ENCODE assay signal across 14 cellular contexts in the genomic region with DNA sequence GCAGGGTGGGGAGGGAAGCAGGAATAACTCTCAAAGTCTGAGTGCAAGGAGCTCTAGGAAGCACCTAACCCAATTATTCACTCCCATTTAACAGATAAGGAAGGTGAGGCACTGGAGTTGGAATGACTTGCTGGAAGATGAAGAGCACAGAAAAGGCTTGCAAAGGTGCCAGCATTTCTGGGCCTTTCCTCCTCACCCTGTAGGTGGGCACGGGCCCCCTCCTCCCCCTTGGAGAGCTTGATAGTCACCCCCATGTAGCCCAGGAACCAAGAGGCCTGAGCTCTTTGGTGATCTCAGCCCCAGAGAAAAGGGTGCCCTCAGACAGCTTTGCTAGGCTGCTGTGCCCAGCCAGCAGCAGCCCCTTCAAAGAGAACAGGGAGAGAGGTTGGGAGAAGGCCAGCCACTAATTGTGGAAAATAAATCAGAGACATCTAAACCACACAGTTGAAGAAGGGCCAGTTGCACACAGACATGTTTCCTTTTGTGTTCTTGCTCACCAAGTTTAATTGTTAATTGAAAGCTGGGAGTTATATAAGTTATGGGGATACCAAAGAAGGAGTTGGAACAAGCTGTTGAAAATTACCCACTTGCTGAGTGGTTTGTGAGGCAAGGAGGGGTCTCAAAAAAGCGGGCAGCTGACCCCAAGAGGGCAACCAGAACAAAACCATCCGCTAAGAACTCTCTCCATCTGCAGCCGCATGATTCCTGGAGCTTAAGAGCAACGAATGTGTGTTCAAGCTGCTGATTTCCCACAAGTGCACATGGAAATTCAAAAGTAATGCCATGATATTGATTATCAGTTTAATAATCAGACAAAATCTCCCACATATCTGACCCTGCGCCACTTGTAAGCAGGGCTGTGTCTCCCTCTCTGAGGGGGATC.
DNase-seq lines count a peak whose midpoint lies in the region; ATAC-seq, FAIRE-seq and TF ChIP-seq lines count a peak whose summit lies in the region.
"Had no signal": no experiment of that assay in that cellular context is flagged by ENCODE, and none has a peak within 500 bp of the region (broad histone marks: within the 10 kb centered on the region; RNA-seq: fewer than 3 reads in every experiment).

No MANE protein-coding gene starts in this region.

- no peak overlapping the region for H2AFZ ChIP-seq in K562 (ENCODE audit: low read depth, low read length)

- POLR2A ChIA-PET in HEK293 (lab: Yijun Ruan, JAX) = interaction anchor here (0.6 kb wide), 1 partner anchor 48 kb away, joined by 4 read pairs; no protein-coding TSS in a partner anchor
- POLR2A ChIA-PET in K562 (lab: Yijun Ruan, JAX) = interaction anchor here (0.8 to 1.3 kb wide), 4 partner anchors 9 to 280 kb away, joined by 3 to 6 read pairs (median 4); no protein-coding TSS in a partner anchor

- no TSS peak for BruUV-seq in K562 (replicated peaks; lab: Mats Ljungman, UMichigan)

- CTCF ChIA-PET in HEK293 (lab: Yijun Ruan, JAX) (interaction anchor here (0.8 to 2.6 kb wide), 5 partner anchors 13 to 326 kb away, joined by 3 to 9 read pairs (median 3); partner anchors contain the start of gene VEGFA), K562 (lab: Yijun Ruan, JAX; ENCODE audit: low intra/inter-chr PET ratio) (interaction anchor here (0.6 kb wide), 1 partner anchor 194 kb away, joined by 3 read pairs; no protein-coding TSS in a partner anchor)

- H3K9ac ChIP-seq in K562 (ENCODE audit: insufficient read depth in 1 of 2, low read depth in 2 of 2, low read length in 2 of 2) = peak overlapping the region in 1 of 2 experiments; percentile 73; a peak in 1 of 4 replicates

- TF ChIP-seq POLR2A in K562 (conservative IDR thresholded peaks at IDR 0.05) = no peak
- no peak for TF ChIP-seq POLR2A in spleen (IDR thresholded peaks at IDR 0.05)

- H3K36me3 ChIP-seq in HEK293 (ENCODE audit: control insufficient read depth in 2 of 2, insufficient read depth in 1 of 2, low read length in 2 of 2) = no peaks in the 10 kb centered on the region
- no peaks in the 10 kb centered on the region for H3K36me3 ChIP-seq in K562 (ENCODE audit: control insufficient read depth, insufficient read depth, low read length)
- no peaks in the 10 kb centered on the region for H3K36me3 ChIP-seq in spleen

- H3K9me3 ChIP-seq in HEK293 (ENCODE audit: control insufficient read depth, insufficient read depth, low read depth, low read length) = no peaks in the 10 kb centered on the region
- H3K9me3 ChIP-seq in K562 (replicated peaks; ENCODE audit: control insufficient read depth, insufficient read depth, low read depth, low read length) = no peaks in the 10 kb centered on the region
- no peaks in the 10 kb centered on the region for H3K9me3 ChIP-seq in spleen

- no peaks in the 10 kb centered on the region for H3K79me2 ChIP-seq in K562 (ENCODE audit: control insufficient read depth, insufficient read depth, low read length)

- H3K4me1 ChIP-seq in HEK293 (ENCODE audit: control insufficient read depth, insufficient read depth, low read length) = no peaks in the 10 kb centered on the region
- peaks cover 21 to 53% of the 10 kb centered on the region in 2 experiments for H3K4me1 ChIP-seq in K562 (replicated peaks in 1 of 2; ENCODE audit: control insufficient read depth in 2 of 2, insufficient read depth in 2 of 2, low read length in 2 of 2)
- peaks cover 0 to 31% (median 16%) of the 10 kb centered on the region in 6 donors for H3K4me1 ChIP-seq in spleen

- ATAC-seq in K562 (no peak), HG03280 (IDR thresholded peaks at IDR 0.05; ENCODE audit: unreplicated experiment) (no peak)

- TF ChIP-seq EP300 in K562 (IDR thresholded peaks at IDR 0.05; ENCODE audit: low read length) = no peak

- 48% methylated on average over 6 of the region's 6 CpGs for WGBS in K562 (ENCODE audit: insufficient coverage, low coverage, missing lambda C conversion rate)
- WGBS in spleen, 5 donors = 71 to 88% (median 80%) methylated on average over 6 of the region's 6 CpGs

- no peak overlapping the region for H3K27ac ChIP-seq in HEK293 (ENCODE audit: extremely low read depth, low read depth, low read length)
- H3K27ac ChIP-seq in K562 (ENCODE audit: extremely low read depth, low read depth, low read length) = no peak overlapping the region
- peak overlapping the region; percentile 8 for H3K27ac ChIP-seq in layer of hippocampus (ENCODE audit: low read depth, low read length)
- no peak overlapping the region for H3K27ac ChIP-seq in spleen

- TF ChIP-seq RAD21 in K562 (CRISPR knock-in tag; conservative IDR thresholded peaks at IDR 0.05 in 1 of 2, IDR thresholded peaks at IDR 0.05 in 1 of 2) = no peak

- TF ChIP-seq CTCF in HEK293 (tag by site-specific recombination; IDR thresholded peaks at IDR 0.05) = no peak
- TF ChIP-seq CTCF in K562 (IDR thresholded peaks at IDR 0.05 in 2 of 3, conservative IDR thresholded peaks at IDR 0.05 in 1 of 3; ENCODE audit: insufficient read depth in 2 of 3, low read depth in 1 of 3, low read length in 3 of 3) = no peak
- no peak for TF ChIP-seq CTCF in spleen (IDR thresholded peaks at IDR 0.05 in 8 of 11, conservative IDR thresholded peaks at IDR 0.05 in 3 of 11)

- H3K4me3 ChIP-seq in HEK293 (ENCODE audit: low read depth, low read length) (no peak overlapping the region), K562 (no peak overlapping the region), spleen (no peak overlapping the region)
- H3K4me3 ChIP-seq: skin epidermis had no signal

- in situ Hi-C loops in K562 (cut with MboI) = no loop called here

- FAIRE-seq in K562 (lab: Jason Lieb, UNC) = no peak

- no peak for DNase-seq in K562 (ENCODE audit: extremely low read depth in 1 of 4, low spot score in 3 of 4)
- DNase-seq in spleen = peak; percentile 20
- no peak for DNase-seq in NCI-H1694 (lab: John Stamatoyannopoulos, UW)
- no peak for DNase-seq in HuH-7 (ENCODE audit: low spot score)
- DNase-seq in globus pallidus (ENCODE audit: low spot score) = no peak
- DNase-seq: activated effector memory CD4-positive, alpha-beta T cell treated with anti-CD3 and anti-CD28 coated beads, Interleukin-2, amount 50 U/mL, for 16 hours; COR-L47; midbrain; NCI-H1436 treated with DMSO at 0.1 percent for 48 hours; NCI-H774 had no signal

- H3K4me2 ChIP-seq in K562 (ENCODE audit: insufficient read depth, low read length) = no peak overlapping the region

- intact Hi-C loops in K562 (cut with micrococcal nuclease) (no loop called here), spleen (cut with DNase I; ENCODE audit: low total_unique reads) (no loop called here)

- H3K27me3 ChIP-seq in K562 (ENCODE audit: control insufficient read depth in 2 of 2, insufficient read depth in 2 of 2, low read length in 2 of 2) (no peaks in the 10 kb centered on the region), layer of hippocampus (ENCODE audit: control insufficient read depth, insufficient read depth, low read length) (no peaks in the 10 kb centered on the region), spleen (replicated peaks in 1 of 7) (no peaks in the 10 kb centered on the region)

- no peaks in the 10 kb centered on the region for H4K20me1 ChIP-seq in K562 (replicated peaks; ENCODE audit: control insufficient read depth, insufficient read depth, low read length)

- H3K9me1 ChIP-seq in K562 (ENCODE audit: control insufficient read depth, insufficient read depth, low read length) = no peaks in the 10 kb centered on the region

TF ChIP-seq in HEK293, 187 proteins besides CTCF, POLR2A, EP300 and RAD21 (continues in another document):
- TF ChIP-seq ZNF157 (tag by site-specific recombination; IDR thresholded peaks at IDR 0.05) = no peak
- TF ChIP-seq ZNF174 (tag by site-specific recombination; IDR thresholded peaks at IDR 0.05) = no peak
- TF ChIP-seq ZNF792 (tag by site-specific recombination; IDR thresholded peaks at IDR 0.05) = no peak
- TF ChIP-seq ZNF785 (tag by site-specific recombination; IDR thresholded peaks at IDR 0.05) = no peak
- no peak for TF ChIP-seq ELK4 (IDR thresholded peaks at IDR 0.05; ENCODE audit: borderline replicate concordance, low read depth, low read length)

TF ChIP-seq in K562, 482 proteins besides CTCF, POLR2A, EP300 and RAD21:
- peak; percentile 54 to 84; a peak in 3 of 4 replicates for TF ChIP-seq KDM1A (IDR thresholded peaks at IDR 0.05)
- TF ChIP-seq PHF20 (IDR thresholded peaks at IDR 0.05; ENCODE audit: partially characterized antibody) = peak; percentile 43
- peak in 1 of 2 experiments; percentile 29; a peak in 1 of 4 replicates for TF ChIP-seq RCOR1 (IDR thresholded peaks at IDR 0.05; ENCODE audit: borderline replicate concordance in 1 of 2, low read depth in 2 of 2, low read length in 2 of 2)
- TF ChIP-seq HMGN3 (IDR thresholded peaks at IDR 0.05; ENCODE audit: borderline replicate concordance, extremely low read depth, insufficient read length, low read depth, low read length) = no peak
- TF ChIP-seq SMAD2 (IDR thresholded peaks at IDR 0.05; ENCODE audit: low read depth, low read length) = no peak
- TF ChIP-seq HDAC2 (IDR thresholded peaks at IDR 0.05) = 0 out of 2 replicates have a peak, but pooled peaks have one; percentile 40
- 0 out of 2 replicates have a peak, but pooled peaks have one; percentile 33 for TF ChIP-seq HDGF (IDR thresholded peaks at IDR 0.05)
- TF ChIP-seq MTF1 (CRISPR knock-in tag; IDR thresholded peaks at IDR 0.05; ENCODE audit: borderline replicate concordance) = no peak
- peak; percentile 93 for TF ChIP-seq BCOR (IDR thresholded peaks at IDR 0.05)
- TF ChIP-seq, protein P1, sequence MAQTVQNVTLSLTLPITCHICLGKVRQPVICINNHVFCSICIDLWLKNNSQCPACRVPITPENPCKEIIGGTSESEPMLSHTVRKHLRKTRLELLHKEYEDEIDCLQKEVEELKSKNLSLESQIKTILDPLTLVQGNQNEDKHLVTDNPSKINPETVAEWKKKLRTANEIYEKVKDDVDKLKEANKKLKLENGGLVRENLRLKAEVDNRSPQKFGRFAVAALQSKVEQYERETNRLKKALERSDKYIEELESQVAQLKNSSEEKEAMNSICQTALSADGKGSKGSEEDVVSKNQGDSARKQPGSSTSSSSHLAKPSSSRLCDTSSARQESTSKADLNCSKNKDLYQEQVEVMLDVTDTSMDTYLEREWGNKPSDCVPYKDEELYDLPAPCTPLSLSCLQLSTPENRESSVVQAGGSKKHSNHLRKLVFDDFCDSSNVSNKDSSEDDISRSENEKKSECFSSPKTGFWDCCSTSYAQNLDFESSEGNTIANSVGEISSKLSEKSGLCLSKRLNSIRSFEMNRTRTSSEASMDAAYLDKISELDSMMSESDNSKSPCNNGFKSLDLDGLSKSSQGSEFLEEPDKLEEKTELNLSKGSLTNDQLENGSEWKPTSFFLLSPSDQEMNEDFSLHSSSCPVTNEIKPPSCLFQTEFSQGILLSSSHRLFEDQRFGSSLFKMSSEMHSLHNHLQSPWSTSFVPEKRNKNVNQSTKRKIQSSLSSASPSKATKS (CRISPR knock-in tag; IDR thresholded peaks at IDR 0.05) = no peak
- peak; percentile 78 for TF ChIP-seq ADNP (tag; IDR thresholded peaks at IDR 0.05)
- TF ChIP-seq ZC3H11A (IDR thresholded peaks at IDR 0.05; ENCODE audit: low read depth, low read length) = no peak
- peak; percentile 90 for TF ChIP-seq RBM25 (IDR thresholded peaks at IDR 0.05; ENCODE audit: low read depth, low read length, severe bottlenecking)
TF ChIP-seq in K562: peak in this region for 8.

Comparison
In these comparisons a context has a peak if more than half of its experiments do, and no peak if none do; other contexts are left out.
1. Of the 44 proteins assayed by ChIP-seq in both K562 and HEK293: peak only in K562: none; only in HEK293: ZBTB8A and ZNF449; in both: none; in neither: 42.